Comparison of ENCODE assay signal across 14 cellular contexts in genomic region chr2:2524340-2524941, GRCh38.
DNase-seq lines count a peak whose midpoint lies in the region; ATAC-seq, FAIRE-seq and TF ChIP-seq lines count a peak whose summit lies in the region.
"Had no signal": no experiment of that assay in that cellular context is flagged by ENCODE, and none has a peak within 500 bp of the region (broad histone marks: within the 10 kb centered on the region; RNA-seq: fewer than 3 reads in every experiment).

No MANE protein-coding gene starts in this region.

- DNase-seq in NCI-H748 (lab: John Stamatoyannopoulos, UW; ENCODE audit: unreplicated experiment): peak; percentile 41
- DNase-seq in NCI-H748 treated with DMSO at 0.1 percent for 48 hours (lab: John Stamatoyannopoulos, UW): no peak
- peak; percentile 49 to 55 for DNase-seq in SHP77 (lab: John Stamatoyannopoulos, UW)
- DNase-seq in kidney: peak; percentile 28
- peak; percentile 45 for DNase-seq in sigmoid colon
- DNase-seq in GM12891 (ENCODE audit: insufficient read length, low spot score): no peak
- DNase-seq: KG1, NCI-H1048, NCI-H1694 had no signal

- H3K27ac ChIP-seq in kidney (ENCODE audit: low read depth in 2 of 2, low read length in 2 of 2) (no peak overlapping the region), sigmoid colon (peak overlapping the region in 1 of 4 donors; percentile 18)

- no peak for FAIRE-seq in kidney (lab: Jason Lieb, UNC)
- no peak for FAIRE-seq in GM12891 (lab: Jason Lieb, UNC)
- FAIRE-seq: A204.1, G401.6, H1 had no signal

- peaks cover 0 to 4% of the 10 kb centered on the region in 2 donors for H3K4me1 ChIP-seq in kidney (ENCODE audit: control insufficient read depth in 1 of 2, insufficient read depth in 1 of 2, low read depth in 1 of 2, low read length in 2 of 2)
- peaks cover 0 to 22% (median 16%) of the 10 kb centered on the region in 4 donors for H3K4me1 ChIP-seq in sigmoid colon

- H3K4me3 ChIP-seq in kidney (ENCODE audit: low read length in 2 of 2) (no peak overlapping the region), sigmoid colon (no peak overlapping the region)

- ATAC-seq in GM21515 (IDR thresholded peaks at IDR 0.05; ENCODE audit: unreplicated experiment): no peak
- no peak for ATAC-seq in HG03097 (IDR thresholded peaks at IDR 0.05; ENCODE audit: low FRiP score, unreplicated experiment)

- no peaks in the 10 kb centered on the region for H3K27me3 ChIP-seq in sigmoid colon

- TF ChIP-seq CTCF in kidney (IDR thresholded peaks at IDR 0.05; ENCODE audit: borderline replicate concordance, extremely low read depth, insufficient read depth): no peak
- no peak for TF ChIP-seq CTCF in sigmoid colon (IDR thresholded peaks at IDR 0.05)

- no peak for TF ChIP-seq EP300 in sigmoid colon (IDR thresholded peaks at IDR 0.05)

- no peaks in the 10 kb centered on the region for H3K9me3 ChIP-seq in kidney (ENCODE audit: control insufficient read depth in 1 of 2, low read length in 2 of 2)
- H3K9me3 ChIP-seq in sigmoid colon: no peaks in the 10 kb centered on the region

- H3K9ac ChIP-seq in kidney (ENCODE audit: low read length in 2 of 2): no peak overlapping the region

- WGBS in sigmoid colon, 2 donors: 80 to 82% methylated on average over 12 of the region's 12 CpGs

- TF ChIP-seq POLR2A in sigmoid colon (IDR thresholded peaks at IDR 0.05) (no peak), GM12891 (IDR thresholded peaks at IDR 0.05; ENCODE audit: low read depth, low read length) (no peak)

- intact Hi-C loops in kidney (cut with DNase I) (no loop called here), sigmoid colon (cut with DNase I) (no loop called here)

- H3K36me3 ChIP-seq in kidney (ENCODE audit: control insufficient read depth in 1 of 2, insufficient read depth in 2 of 2, low read length in 2 of 2) (no peaks in the 10 kb centered on the region), sigmoid colon (no peaks in the 10 kb centered on the region)

TF ChIP-seq in GM12891, 5 proteins besides CTCF, POLR2A, EP300 and RAD21:
- TF ChIP-seq POU2F2 (IDR thresholded peaks at IDR 0.05; ENCODE audit: low read depth, low read length) (no peak), TAF1 (IDR thresholded peaks at IDR 0.05; ENCODE audit: low read depth, low read length) (no peak), PAX5 (IDR thresholded peaks at IDR 0.05; ENCODE audit: insufficient read depth, low read length, severe bottlenecking) (no peak), POLR2AphosphoS5 (IDR thresholded peaks at IDR 0.05; ENCODE audit: low read depth, low read length) (no peak), SPI1 (IDR thresholded peaks at IDR 0.05; ENCODE audit: low read depth, low read length) (no peak)
TF ChIP-seq in GM12891: peak in this region for 0.

Comparison
In these comparisons a context has a peak if more than half of its experiments do, and no peak if none do; other contexts are left out.
1. DNase-seq: peak in NCI-H748 (single experiment), SHP77 (2 of 2), kidney (single experiment) and sigmoid colon (single experiment); none in NCI-H748 treated with DMSO at 0.1 percent for 48 hours (single experiment) and GM12891 (single experiment).